ENCODE assay signal across 38 cellular contexts in the genomic region with DNA sequence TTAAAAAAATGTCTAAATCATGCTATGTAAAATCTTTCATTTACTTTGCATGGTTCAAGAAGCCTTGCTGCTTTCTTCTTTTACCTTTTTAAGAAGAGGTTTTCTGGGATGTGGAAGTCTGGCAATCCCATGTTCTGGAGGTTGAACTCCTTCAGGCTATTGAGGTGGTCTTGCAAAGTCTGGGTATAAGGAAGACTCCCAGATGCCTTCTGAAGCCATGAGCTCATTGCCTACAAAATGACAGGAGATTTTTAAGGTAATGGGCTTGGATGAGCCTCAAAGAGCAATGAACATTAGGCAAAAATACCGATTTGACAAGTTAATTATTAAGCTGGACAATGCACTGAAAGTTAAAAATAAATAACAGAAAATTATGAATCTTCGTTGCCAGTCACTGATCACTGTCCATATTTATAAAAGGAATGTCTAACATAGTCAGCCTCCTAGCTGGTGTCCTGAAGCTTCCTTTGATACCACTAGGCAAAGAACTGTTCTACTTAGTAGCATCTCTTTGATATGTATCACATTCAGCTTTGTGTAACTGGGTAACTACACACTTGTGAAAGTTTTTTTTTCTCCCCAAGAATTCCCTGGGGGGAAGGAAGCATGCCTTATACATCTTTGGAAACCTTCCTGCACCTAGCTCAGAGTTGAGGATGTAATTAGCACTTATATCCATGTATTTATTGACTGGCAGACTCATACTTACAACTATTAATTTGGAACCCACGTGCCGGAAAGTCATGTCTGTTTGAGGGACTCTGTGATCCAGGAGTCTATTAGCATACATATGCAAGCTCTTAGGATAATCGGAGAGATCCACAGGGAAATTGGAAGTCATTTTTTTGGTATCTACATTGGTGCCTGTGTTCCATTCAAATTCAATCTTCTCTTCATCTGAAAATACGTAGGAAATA. TPM values are rescaled to one million over a fixed set of nuclear protein-coding genes. Genes with fewer than 3 reads are reported as not detected.
"Had no signal": no experiment of that assay in that cellular context is flagged by ENCODE, and none has a peak within 500 bp of the region (broad histone marks: within the 10 kb centered on the region; RNA-seq: fewer than 3 reads in every experiment).

No MANE protein-coding gene starts in this region.

- H3K4me2 ChIP-seq: KMS-11 had no signal

- H3K27ac ChIP-seq: KMS-11 had no signal

- H3K4me3 ChIP-seq: MG63 had no signal

- H3K9me3 ChIP-seq: MG63 had no signal

- H3K9ac ChIP-seq: KMS-11 had no signal

- DNase-seq: Karpas-422, Kasumi-1, MG63, MM.1S, MV-4-11, NCI-H1048, NCI-H1092, NCI-H1092 treated with DMSO at 0.1 percent for 48 hours, NCI-H1105, NCI-H1105 treated with DMSO at 0.1 percent for 48 hours, NCI-H1417, NCI-H1417 treated with DMSO at 0.1 percent for 48 hours, NCI-H1436, NCI-H1436 treated with DMSO at 0.1 percent for 48 hours, NCI-H146, NCI-H1694, NCI-H1694 treated with DMSO at 0.1 percent for 48 hours, NCI-H187, NCI-H187 treated with DMSO at 0.1 percent for 48 hours, NCI-H1930, NCI-H2029, NCI-H2029 treated with DMSO at 0.1 percent for 48 hours, NCI-H2081, NCI-H2081 treated with DMSO at 0.1 percent for 48 hours, NCI-H2107, NCI-H2171, NCI-H2171 treated with DMSO at 0.1 percent for 48 hours, NCI-H2227 treated with DMSO at 0.1 percent for 48 hours, NCI-H226, NCI-H345, NCI-H446, NCI-H446 treated with DMSO at 0.1 percent for 48 hours, NCI-H510A had no signal

- H3K36me3 ChIP-seq: MG63 had no signal

RNA-seq across cellular contexts. Expression of a gene that starts 29.3 kb away (rescaled TPM):
- total RNA-seq: LHCN-M2, M059J, MCF 10A, NCI-H460 had no signal
